In genomic region chr1:111619635-111620411, GRCh38 we compare ENCODE assay signal across 8 cellular contexts. TPM values are rescaled to one million over a fixed set of nuclear protein-coding genes. Genes with fewer than 3 reads are reported as not detected.
A peak's percentile ranks its signal among the peaks of the same experiment; 100 is the strongest.
DNase-seq lines count a peak whose midpoint lies in the region; ATAC-seq and TF ChIP-seq lines count a peak whose summit lies in the region.

Gene RAP1A (plus strand): TSS chr1:111619789. CDS start chr1:111691361, 71,572 bp downstream.

- peak within 1 kb of the TSS; percentile 94 for H3K4me2 ChIP-seq in PC-3 (ENCODE audit: low read length)

- H3K4me3 ChIP-seq in Caco-2 (ENCODE audit: low read depth, low read length) (peak within 1 kb of the TSS; percentile 73), PC-3 (ENCODE audit: low read length) (peak within 1 kb of the TSS; percentile 94), mucosa of descending colon (peak within 1 kb of the TSS; percentile 83)
- H3K4me3 ChIP-seq in Jurkat, Clone E6-1 (ENCODE audit: low read length) = peak within 1 kb of the TSS; percentile 86

- peak within 1 kb of the TSS; percentile 96 for H2AFZ ChIP-seq in PC-3 (ENCODE audit: low read length)

- intact Hi-C loops in Caco-2 (cut with micrococcal nuclease; ENCODE audit: unreplicated experiment) = loop anchor here (1.0 kb wide), 1 partner anchor 112 kb away; no protein-coding TSS in a partner anchor
- intact Hi-C loops in PC-3 (cut with micrococcal nuclease) = loop anchor here (1.0 kb wide), 1 partner anchor 27 kb away; no protein-coding TSS in a partner anchor
- intact Hi-C loops in mucosa of descending colon (cut with DNase I, micrococcal nuclease) = no loop called here

- no peaks in the 10 kb centered on the region for H3K27me3 Mint-ChIP-seq in Caco-2 (ENCODE audit: insufficient read depth, unreplicated experiment)

- H3F3A ChIP-seq in PC-3 (ENCODE audit: low read length, unreplicated experiment) = no peaks in the 10 kb centered on the region

- peak within 1 kb of the TSS; percentile 97 for H3K4me3 Mint-ChIP-seq in Caco-2 (ENCODE audit: unreplicated experiment)

- ATAC-seq in GM21526 (IDR thresholded peaks at IDR 0.05; ENCODE audit: low FRiP score, unreplicated experiment) = peak; percentile 54
- peak; percentile 89 for ATAC-seq in PC-3
- peak; percentile 97 for ATAC-seq in mucosa of descending colon

- no peaks in the 10 kb centered on the region for H3K9me3 Mint-ChIP-seq in Caco-2 (ENCODE audit: unreplicated experiment)

- H3K27ac Mint-ChIP-seq in Caco-2 (ENCODE audit: unreplicated experiment) = peak within 1 kb of the TSS; percentile 70

- H3K36me3 Mint-ChIP-seq in Caco-2 (ENCODE audit: insufficient read depth, unreplicated experiment) = peaks cover 5% of the 10 kb centered on the region

- BruUV-seq in Caco-2 (replicated peaks; lab: Mats Ljungman, UMichigan) (no TSS peak), PC-3 (replicated peaks; lab: Mats Ljungman, UMichigan) (no TSS peak)

- H3K9me2 ChIP-seq in PC-3 (replicated peaks; ENCODE audit: low read length) = no peaks in the 10 kb centered on the region

- CTCF ChIA-PET in Caco-2 (lab: Charles Lee) = interaction anchor here (0.6 to 1.7 kb wide), 7 partner anchors 19 to 241 kb away, joined by 3 to 10 read pairs (median 6); no protein-coding TSS in a partner anchor
- CTCF ChIA-PET in PC-3 (lab: Charles Lee) = interaction anchor here (0.5 to 0.9 kb wide), 7 partner anchors 26 to 1398 kb away, joined by 3 to 21 read pairs (median 7); no protein-coding TSS in a partner anchor

- H3K27me3 ChIP-seq in Caco-2 (replicated peaks; ENCODE audit: control insufficient read depth, insufficient read depth, low read length) (no peaks in the 10 kb centered on the region), PC-3 (ENCODE audit: low read length) (no peaks in the 10 kb centered on the region)

- H3K9me3 ChIP-seq in Caco-2 = no peaks in the 10 kb centered on the region
- no peaks in the 10 kb centered on the region for H3K9me3 ChIP-seq in PC-3 (ENCODE audit: low read length)
- no peaks in the 10 kb centered on the region for H3K9me3 ChIP-seq in mucosa of descending colon

- peaks cover 15% of the 10 kb centered on the region for H3K4me1 ChIP-seq in Caco-2
- peaks cover 18% of the 10 kb centered on the region for H3K4me1 ChIP-seq in PC-3 (ENCODE audit: insufficient read depth, low read length)
- H3K4me1 ChIP-seq in mucosa of descending colon (ENCODE audit: low read depth) = peaks cover 27% of the 10 kb centered on the region

- H3K9ac ChIP-seq in PC-3 (ENCODE audit: low read length) = peak within 1 kb of the TSS; percentile 82

- peak; percentile 90 to 91 for DNase-seq in Caco-2
- DNase-seq in Jurkat, Clone E6-1 (ENCODE audit: low read depth, low spot score) = peak; percentile 78
- DNase-seq in PC-3 = peak; percentile 92
- DNase-seq in activated T-cell treated with anti-CD3 and anti-CD28 coated beads, Interleukin-2, amount 50 U/mL, for 1 hour = peak; percentile 97
- peak; percentile 37 for DNase-seq in epithelial cell of prostate (ENCODE audit: low read depth, low spot score)
- DNase-seq in mucosa of descending colon = peak; percentile 97 to 99 (median 99)
- peak; percentile 96 for DNase-seq in stimulated activated CD8-positive, alpha-beta memory T cell treated with anti-CD3 and anti-CD28 coated beads, Interleukin-2, amount 100 ng/mL, for 48 hours (ENCODE audit: low read depth in 2 of 2)

- H3K27ac ChIP-seq in PC-3 (ENCODE audit: low read length) (peak within 1 kb of the TSS; percentile 34), epithelial cell of prostate (peak within 1 kb of the TSS; percentile 68)

- H3K79me2 ChIP-seq in PC-3 (ENCODE audit: low read length) = peaks cover 49% of the 10 kb centered on the region

- no peaks in the 10 kb centered on the region for H4K20me1 ChIP-seq in PC-3 (ENCODE audit: low read length)

- H3K36me3 ChIP-seq in Caco-2 (ENCODE audit: control insufficient read depth, insufficient read depth, low read length) = no peaks in the 10 kb centered on the region
- H3K36me3 ChIP-seq in PC-3 (ENCODE audit: low read depth, low read length) = no peaks in the 10 kb centered on the region
- H3K36me3 ChIP-seq in mucosa of descending colon (ENCODE audit: low read depth) = no peaks in the 10 kb centered on the region

- POLR2A ChIA-PET in Caco-2 (lab: Charles Lee) (interaction anchor here (0.6 to 1.0 kb wide), 7 partner anchors 19 to 369 kb away, joined by 3 to 7 read pairs (median 4); partner anchors contain the start of genes ATP5PB and WDR77), PC-3 (lab: Charles Lee; ENCODE audit: unreplicated experiment) (interaction anchor here (0.5 to 0.7 kb wide), 5 partner anchors 9 to 119 kb away, joined by 3 to 20 read pairs (median 5); partner anchors contain the start of gene INKA2)

- TF ChIP-seq CTCF in Caco-2 (IDR thresholded peaks at IDR 0.05; ENCODE audit: insufficient read depth in 1 of 2, low read depth in 1 of 2, low read length in 1 of 2, severe bottlenecking in 1 of 2, unreplicated experiment in 1 of 2) (no peak), PC-3 (conservative IDR thresholded peaks at IDR 0.05; ENCODE audit: low read depth, low read length) (no peak), mucosa of descending colon (IDR thresholded peaks at IDR 0.05) (no peak)

- peaks cover 27% of the 10 kb centered on the region for H3K4me1 Mint-ChIP-seq in Caco-2 (ENCODE audit: low read depth, unreplicated experiment)

RNA-seq across cellular contexts. Expression of gene RAP1A, which starts in this region (rescaled TPM):
- total RNA-seq in Caco-2 (2022) (60.1 and 64.1 TPM in 2 replicates), PC-3 (2014; rRNA removed) (19.0 TPM in 2 replicates), mucosa of descending colon (100 to 1,000 TPM in 1 of 3 donors, 10 to 100 TPM in 2; 84.4 to 272 (median 95.4) TPM)
- 54.3 TPM for polyA plus RNA-seq in Jurkat, Clone E6-1 (2012; ENCODE audit: insufficient read depth, insufficient read length)

Comparison
In these comparisons a context has a peak if more than half of its experiments do, and no peak if none do; other contexts are left out.
1. Peak in every context shown above with its lines: DNase-seq, ATAC-seq, H3K4me3 ChIP-seq and H3K27ac ChIP-seq.
2. DNase-seq: peak in every context shown above with its lines; median percentile 99 in mucosa of descending colon; 97 in activated T-cell treated with anti-CD3 and anti-CD28 coated beads, Interleukin-2, amount 50 U/mL, for 1 hour; 96 in stimulated activated CD8-positive, alpha-beta memory T cell treated with anti-CD3 and anti-CD28 coated beads, Interleukin-2, amount 100 ng/mL, for 48 hours; 92 in PC-3; 90 in Caco-2; 78 in Jurkat, Clone E6-1; 37 in epithelial cell of prostate.
3. intact Hi-C loops: an anchor here in Caco-2 (1.0 kb wide) and PC-3 (1.0 kb wide); none called in mucosa of descending colon.